ENCODE assay signal across 16 cellular contexts in genomic region chr11:15558513-15559181, GRCh38.
DNase-seq lines count a peak whose midpoint lies in the region; ATAC-seq, FAIRE-seq and TF ChIP-seq lines count a peak whose summit lies in the region.
"Had no signal": no experiment of that assay in that cellular context is flagged by ENCODE, and none has a peak within 500 bp of the region (broad histone marks: within the 10 kb centered on the region; RNA-seq: fewer than 3 reads in every experiment).

No MANE protein-coding gene starts in this region.

- CTCF ChIA-PET in H1 (lab: Charles Lee; ENCODE audit: partially characterized antibody): interaction anchor here (0.7 to 2.0 kb wide), 3 partner anchors 9 to 71 kb away, joined by 4 read pairs; no protein-coding TSS in a partner anchor

- H3K27ac ChIP-seq in HUES48 (ENCODE audit: low read depth, low read length) (peak overlapping the region; percentile 76), H1 (ENCODE audit: low read depth, low read length) (no peak overlapping the region; the same call in 1 of the 2 replicates), neural progenitor cell (peak overlapping the region; percentile 8), gastroesophageal sphincter (no peak overlapping the region)
- H3K27ac ChIP-seq: BLaER1, GM23248 had no signal

- H3K9me3 Mint-ChIP-seq in neural progenitor cell: peaks cover 10% of the 10 kb centered on the region

- ATAC-seq in HG02973 (IDR thresholded peaks at IDR 0.05; ENCODE audit: unreplicated experiment) (no peak), HG02840 (IDR thresholded peaks at IDR 0.05; ENCODE audit: low FRiP score, unreplicated experiment) (no peak), gastroesophageal sphincter (no peak)
- ATAC-seq: HCT116 had no signal

- H4K8ac ChIP-seq in H1 (ENCODE audit: extremely low read depth, insufficient read depth, low read length): no peak overlapping the region

- no peak overlapping the region for H2BK15ac ChIP-seq in H1 (ENCODE audit: low read length)

- peaks cover 40% of the 10 kb centered on the region for H3K4me1 ChIP-seq in HUES48 (ENCODE audit: control insufficient read depth, insufficient read depth, low read length)
- peaks cover 0 to 17% (median 10%) of the 10 kb centered on the region in 4 experiments; a peak in 5 of 7 replicates for H3K4me1 ChIP-seq in H1 (replicated peaks in 1 of 4; ENCODE audit: control insufficient read depth in 3 of 4, insufficient read depth in 4 of 4, low read length in 3 of 4)
- H3K4me1 ChIP-seq in neural progenitor cell: peaks cover 67% of the 10 kb centered on the region
- H3K4me1 ChIP-seq in gastroesophageal sphincter: no peaks in the 10 kb centered on the region

- H3K36me3 Mint-ChIP-seq in neural progenitor cell: no peaks in the 10 kb centered on the region

- peaks cover 0 to 31% of the 10 kb centered on the region in 2 experiments; a peak in 2 of 4 replicates for H3K79me2 ChIP-seq in H1 (ENCODE audit: control insufficient read depth in 1 of 2, insufficient read depth in 2 of 2, low read length in 2 of 2)
- peaks cover 73% of the 10 kb centered on the region for H3K79me2 ChIP-seq in neural progenitor cell (ENCODE audit: low read depth)

- POLR2A ChIA-PET in H1 (lab: Charles Lee; ENCODE audit: partially characterized antibody): interaction anchor here (1.1 kb wide), 1 partner anchor 20 kb away, joined by 5 read pairs; no protein-coding TSS in a partner anchor

- peak overlapping the region; percentile 63 for H2BK120ac ChIP-seq in H1 (replicated peaks; ENCODE audit: low read depth, low read length)

- H3K27me3 Mint-ChIP-seq in neural progenitor cell (ENCODE audit: insufficient read depth, low read depth): peaks cover 5% of the 10 kb centered on the region

- H2BK5ac ChIP-seq in H1 (ENCODE audit: low read depth, low read length): no peak overlapping the region

- H3K9ac ChIP-seq in HUES48 (ENCODE audit: low read depth, low read length) (no peak overlapping the region), H1 (replicated peaks in 1 of 4; ENCODE audit: extremely low read depth in 1 of 4, low read depth in 3 of 4, low read length in 3 of 4) (no peak overlapping the region), neural progenitor cell (no peak overlapping the region)
- H3K9ac ChIP-seq: BLaER1, GM23248 had no signal

- H3K4ac ChIP-seq in H1 (replicated peaks; ENCODE audit: insufficient read length, low read depth, low read length): no peak overlapping the region

- H2AFZ ChIP-seq in H1 (ENCODE audit: low read length): no peak overlapping the region
- no peak overlapping the region for H2AFZ ChIP-seq in neural progenitor cell (replicated peaks)
- H2AFZ ChIP-seq: GM23248 had no signal

- H4K20me1 ChIP-seq in H1 (replicated peaks in 1 of 2; ENCODE audit: control insufficient read depth in 1 of 2, insufficient read depth in 2 of 2, low read length in 2 of 2): no peaks in the 10 kb centered on the region
- H4K20me1 ChIP-seq in neural progenitor cell (ENCODE audit: low read depth): no peaks in the 10 kb centered on the region
- H4K20me1 ChIP-seq: BLaER1 had no signal

- peaks cover 27% of the 10 kb centered on the region for H3K4me1 Mint-ChIP-seq in neural progenitor cell

- no peaks in the 10 kb centered on the region for H3K27me3 ChIP-seq in H7 (ENCODE audit: control insufficient read depth, insufficient read depth, low read length)
- no peaks in the 10 kb centered on the region for H3K27me3 ChIP-seq in HUES48 (ENCODE audit: control insufficient read depth, insufficient read depth, low read length)
- no peaks in the 10 kb centered on the region for H3K27me3 ChIP-seq in H1 (replicated peaks in 1 of 4; ENCODE audit: control insufficient read depth in 3 of 4, extremely low read depth in 1 of 4, insufficient read depth in 3 of 4, low read length in 3 of 4)
- no peaks in the 10 kb centered on the region for H3K27me3 ChIP-seq in neural progenitor cell
- peaks cover 10% of the 10 kb centered on the region for H3K27me3 ChIP-seq in gastroesophageal sphincter
- H3K27me3 ChIP-seq: BLaER1 had no signal

- no peak overlapping the region for H2AK5ac ChIP-seq in H1 (ENCODE audit: low read depth, low read length)

- H3K4me3 Mint-ChIP-seq in neural progenitor cell: no peak overlapping the region

- no peak for TF ChIP-seq EP300 in H1 (IDR thresholded peaks at IDR 0.05; ENCODE audit: borderline replicate concordance in 1 of 2, low read depth in 2 of 2, low read length in 2 of 2)
- TF ChIP-seq EP300 in gastroesophageal sphincter (IDR thresholded peaks at IDR 0.05): no peak

- 23 to 100% methylated on average over 1 to 2 of the region's 2 CpGs for WGBS in H1 (ENCODE audit: extremely low coverage in 1 of 2, insufficient coverage in 1 of 2, insufficient read length in 1 of 2, insufficient replicate concordance in 2 of 2, low coverage in 1 of 2, low lambda C conversion rate in 2 of 2, missing lambda C conversion rate in 1 of 2), 2 experiments
- 49% methylated on average over 2 of the region's 2 CpGs for WGBS in gastroesophageal sphincter (ENCODE audit: low coverage in 1 of 2), 2 donors

- 0 out of 2 replicates have a peak overlapping the region, but pooled peaks have one; percentile 63 for H3K18ac ChIP-seq in H1 (ENCODE audit: extremely low read depth, low read length)

- H2BK12ac ChIP-seq in H1 (ENCODE audit: low read depth, low read length): no peak overlapping the region

- no peak overlapping the region for H4K91ac ChIP-seq in H1 (replicated peaks; ENCODE audit: insufficient read length, low read length)

- no peaks in the 10 kb centered on the region for H3K36me3 ChIP-seq in H7 (replicated peaks; ENCODE audit: control insufficient read depth, insufficient read depth, low read length)
- H3K36me3 ChIP-seq in HUES48 (ENCODE audit: control insufficient read depth, insufficient read depth, low read length): no peaks in the 10 kb centered on the region
- peaks cover 0 to 5% (median 0%) of the 10 kb centered on the region in 4 experiments; a peak in 2 of 8 replicates for H3K36me3 ChIP-seq in H1 (ENCODE audit: control insufficient read depth in 2 of 4, insufficient read depth in 4 of 4, low read length in 3 of 4)
- no peaks in the 10 kb centered on the region for H3K36me3 ChIP-seq in neural progenitor cell
- H3K36me3 ChIP-seq in gastroesophageal sphincter: no peaks in the 10 kb centered on the region
- H3K36me3 ChIP-seq: BLaER1 had no signal

- H2BK20ac ChIP-seq in H1 (ENCODE audit: low read length): no peak overlapping the region

- H3K14ac ChIP-seq in H1 (ENCODE audit: insufficient read length): no peak overlapping the region

- FAIRE-seq in H1 (lab: Jason Lieb, UNC): no peak
- FAIRE-seq: GM18507, HTR-8/SVneo had no signal

- peak; percentile 36 for DNase-seq in H7
- DNase-seq in H1 (ENCODE audit: low read depth in 1 of 2, low spot score in 2 of 2): no peak
- DNase-seq in neural progenitor cell (ENCODE audit: low spot score): peak; percentile 26
- no peak for DNase-seq in A172 (ENCODE audit: low spot score)
- DNase-seq: Calu3, DMS 273 treated with DMSO at 0.1 percent for 48 hours, GM23248, Kasumi-1 had no signal

- no peaks in the 10 kb centered on the region for H3K23me2 ChIP-seq in H1 (ENCODE audit: low read depth, low read length)

- H3K4me3 ChIP-seq in H7 (ENCODE audit: insufficient read depth, low read depth, low read length): no peak overlapping the region
- H3K4me3 ChIP-seq in HUES48 (ENCODE audit: low read depth, low read length): no peak overlapping the region
- peak overlapping the region in 1 of 4 experiments; percentile 29; a peak in 1 of 8 replicates for H3K4me3 ChIP-seq in H1 (ENCODE audit: extremely low read depth in 1 of 4, insufficient read depth in 2 of 4, low read depth in 3 of 4, low read length in 4 of 4)
- H3K4me3 ChIP-seq in neural progenitor cell: peak overlapping the region; percentile 1
- no peak overlapping the region for H3K4me3 ChIP-seq in gastroesophageal sphincter
- H3K4me3 ChIP-seq: BLaER1, GM23248 had no signal

- no peak overlapping the region for H3K23ac ChIP-seq in H1 (ENCODE audit: insufficient read length)

- H3K79me1 ChIP-seq in H1 (ENCODE audit: low read depth, low read length): no peaks in the 10 kb centered on the region

- TF ChIP-seq RAD21 in H1 (IDR thresholded peaks at IDR 0.05 in 1 of 2, conservative IDR thresholded peaks at IDR 0.05 in 1 of 2; ENCODE audit: low read depth in 2 of 2, low read length in 2 of 2): no peak

- H3F3A ChIP-seq in neural progenitor cell (ENCODE audit: low read depth): peaks cover 55% of the 10 kb centered on the region

- no peak overlapping the region for H3K27ac Mint-ChIP-seq in neural progenitor cell

- no peak for TF ChIP-seq POLR2A in H1 (IDR thresholded peaks at IDR 0.05; ENCODE audit: control extremely low read depth in 1 of 2, low read depth in 2 of 2, low read length in 2 of 2)
- no peak for TF ChIP-seq POLR2A in gastroesophageal sphincter (IDR thresholded peaks at IDR 0.05)

- H3K9me3 ChIP-seq in HUES48 (ENCODE audit: control insufficient read depth, insufficient read depth, low read length) (0 out of 2 replicates have a peak, but pooled peaks cover 4% of the 10 kb centered on the region), H1 (ENCODE audit: insufficient read depth in 2 of 2, low read depth in 1 of 2, low read length in 1 of 2) (peaks cover 0 to 10% of the 10 kb centered on the region in 2 experiments; a peak in 2 of 4 replicates), neural progenitor cell (ENCODE audit: low read depth) (no peaks in the 10 kb centered on the region), gastroesophageal sphincter (no peaks in the 10 kb centered on the region)

- peak overlapping the region; percentile 41 for H4K5ac ChIP-seq in H1 (ENCODE audit: insufficient read length, low read depth, low read length)

- TF ChIP-seq CTCF in H1 (IDR thresholded peaks at IDR 0.05; ENCODE audit: control extremely low read depth in 1 of 3, insufficient read depth in 1 of 3, low read depth in 1 of 3, low read length in 3 of 3) (no peak), neural progenitor cell (IDR thresholded peaks at IDR 0.05) (no peak), gastroesophageal sphincter (IDR thresholded peaks at IDR 0.05) (no peak)

- peak overlapping the region; percentile 25 to 45 for H3K4me2 ChIP-seq in H1 (ENCODE audit: insufficient read depth in 1 of 2, low read depth in 2 of 2, low read length in 2 of 2)
- peak overlapping the region; percentile 52 for H3K4me2 ChIP-seq in neural progenitor cell
- H3K4me2 ChIP-seq: BLaER1 had no signal

- H3K56ac ChIP-seq in H1 (replicated peaks; ENCODE audit: insufficient read length, low read depth, low read length): no peak overlapping the region

TF ChIP-seq in H1, 55 proteins besides CTCF, POLR2A, EP300 and RAD21 (continues in another document):
- no peak for TF ChIP-seq HDAC6 (IDR thresholded peaks at IDR 0.05; ENCODE audit: low read depth, low read length)
- TF ChIP-seq SIRT6 (IDR thresholded peaks at IDR 0.05; ENCODE audit: low read length): no peak
- TF ChIP-seq HDAC2 (IDR thresholded peaks at IDR 0.05; ENCODE audit: borderline replicate concordance in 1 of 2, low read depth in 2 of 2, low read length in 2 of 2): no peak
- no peak for TF ChIP-seq BCL11A (IDR thresholded peaks at IDR 0.05; ENCODE audit: low read depth in 2 of 2, low read length in 2 of 2)

Comparison
In these comparisons a context has a peak if more than half of its experiments do, and no peak if none do; other contexts are left out.
1. DNase-seq: peak in H7 (single experiment) and neural progenitor cell (single experiment); none in H1 (0 of 2) and A172 (single experiment).
2. H3K27ac ChIP-seq: peak in HUES48 (single experiment) and neural progenitor cell (single experiment); none in H1 (single experiment) and gastroesophageal sphincter (0 of 4).